8 cellular contexts compared by ENCODE assay signal in the genomic region with DNA sequence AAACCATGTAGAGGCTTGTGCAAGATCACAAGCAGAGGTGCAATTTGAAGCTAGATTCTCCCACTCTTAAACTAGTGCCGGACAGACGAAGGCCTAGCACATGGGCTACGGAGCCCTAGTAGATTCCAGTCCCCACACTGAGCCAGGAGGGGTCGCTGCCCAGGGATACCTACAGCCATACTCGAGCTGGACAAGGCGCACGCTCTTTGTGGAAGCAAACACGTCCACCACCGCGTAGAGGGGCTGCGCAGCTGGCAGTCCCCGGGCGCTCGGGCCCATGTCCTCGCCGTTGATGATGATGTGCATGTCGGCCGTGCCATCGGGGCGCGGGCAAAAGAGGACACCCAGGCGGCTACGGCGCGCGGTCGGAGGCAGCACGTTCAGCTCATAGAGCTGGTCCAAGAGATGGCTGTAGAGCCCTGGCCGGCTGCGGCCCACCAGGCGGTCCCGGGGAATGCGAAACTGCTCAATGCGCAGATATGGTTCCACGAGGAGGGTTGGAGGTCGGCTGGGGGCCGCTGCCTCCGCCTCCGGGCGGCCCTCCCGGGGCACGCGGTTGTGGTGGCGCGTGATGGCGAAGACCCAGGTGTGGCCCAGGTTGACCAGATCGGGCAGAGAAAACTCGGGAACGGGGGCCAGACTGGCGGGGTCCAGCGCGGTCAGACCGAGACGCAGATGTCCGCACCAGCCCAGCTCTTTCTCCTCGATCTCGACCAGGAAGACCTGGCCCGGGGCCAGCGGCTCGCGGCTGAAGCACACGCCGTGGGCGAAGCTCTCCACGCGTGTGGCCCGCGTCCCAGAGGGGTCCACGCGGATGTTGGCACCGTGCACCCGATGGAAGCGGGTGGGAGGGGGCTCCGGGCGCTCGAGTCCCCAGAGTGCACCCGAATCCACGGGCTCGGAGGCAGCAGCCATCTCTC. TPM values are rescaled to one million over a fixed set of nuclear protein-coding genes. Genes with fewer than 3 reads are reported as not detected.
DNase-seq lines count a peak whose midpoint lies in the region; ATAC-seq and TF ChIP-seq lines count a peak whose summit lies in the region.

No MANE protein-coding gene starts in this region.

- in situ Hi-C loops in astrocyte of the cerebellum (cut with HindIII; ENCODE audit: low sequenced_read_pairs): no loop called here

- intact Hi-C loops in left ventricle myocardium superior (cut with micrococcal nuclease): no loop called here
- intact Hi-C loops in posterior cingulate gyrus (cut with DNase I): loop anchor here (2.0 to 5.0 kb wide), 2 partner anchors 42 to 78 kb away; partner anchors contain the start of genes PCIF1 and UBE2C

- TF ChIP-seq CTCF in astrocyte of the cerebellum (IDR thresholded peaks at IDR 0.05; ENCODE audit: low read depth, low read length, missing control alignments): peak; percentile 79

- peak; percentile 69 for DNase-seq in DMS 273 (lab: John Stamatoyannopoulos, UW; ENCODE audit: unreplicated experiment)
- DNase-seq in DMS 273 treated with DMSO at 0.1 percent for 48 hours (lab: John Stamatoyannopoulos, UW): no peak
- DNase-seq in SHP77 (lab: John Stamatoyannopoulos, UW): peak; percentile 81
- DNase-seq in astrocyte of the cerebellum (ENCODE audit: low read depth): peak; percentile 61
- peak; percentile 89 for DNase-seq in left ventricle myocardium superior
- peak; percentile 49 to 96 (median 73) for DNase-seq in posterior cingulate gyrus

- ATAC-seq in HG03460 (IDR thresholded peaks at IDR 0.05; ENCODE audit: unreplicated experiment) (peak; percentile 31), left ventricle myocardium superior (peak; percentile 80), GM18502 (IDR thresholded peaks at IDR 0.05; ENCODE audit: poor library complexity, unreplicated experiment) (no peak)

- peak overlapping the region; percentile 78 for H3K4me3 ChIP-seq in astrocyte of the cerebellum (ENCODE audit: low read depth, low read length)

RNA-seq across cellular contexts. Expression of gene NEURL2, which starts 0.7 kb away (rescaled TPM):
- total RNA-seq in left ventricle myocardium superior: 5.8 TPM

RNA-seq across cellular contexts. Expression of gene CTSA, which starts 0.8 kb away (rescaled TPM):
- total RNA-seq in left ventricle myocardium superior: 123 TPM

RNA-seq across cellular contexts. Expression of gene SPATA25, which starts 2.9 kb away (rescaled TPM):
- 1.1 TPM for total RNA-seq in left ventricle myocardium superior

RNA-seq across cellular contexts. Expression of gene ZSWIM1, which starts 9.3 kb away (rescaled TPM):
- total RNA-seq in left ventricle myocardium superior: 11.9 TPM

RNA-seq across cellular contexts. Expression of gene PLTP, which starts 21.6 kb away (rescaled TPM):
- total RNA-seq in left ventricle myocardium superior: 97.7 TPM
